ENCODE assay signal across 7 cellular contexts in the genomic region with DNA sequence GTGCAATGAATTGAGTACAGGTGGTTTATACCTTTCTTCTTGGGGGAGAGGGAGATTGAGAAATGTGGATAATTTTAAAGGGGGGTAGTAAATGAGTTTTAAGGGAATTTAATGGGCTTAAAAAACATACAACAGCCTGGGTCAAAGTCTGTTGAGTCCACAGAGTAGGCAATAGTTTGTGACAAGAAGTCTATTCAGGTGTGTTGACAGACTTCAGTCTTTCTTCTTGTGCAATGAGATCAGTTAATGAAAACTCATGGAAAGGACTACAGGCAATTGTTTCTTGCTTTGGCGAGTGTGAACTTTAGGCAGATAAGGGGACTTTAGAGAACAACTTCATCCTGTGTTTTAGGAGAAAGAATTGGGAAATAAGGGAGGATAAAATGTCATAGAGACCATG.
"Had no signal": no experiment of that assay in that cellular context is flagged by ENCODE, and none has a peak within 500 bp of the region (broad histone marks: within the 10 kb centered on the region; RNA-seq: fewer than 3 reads in every experiment).

No MANE protein-coding gene starts in this region.

- H3K9ac ChIP-seq: KMS-11 had no signal

- H3K4me3 ChIP-seq: K562 had no signal

- ATAC-seq: K562 had no signal

- H3K4me2 ChIP-seq: KMS-11 had no signal

- DNase-seq: IMR-90, KBM-7, KG1 had no signal

- FAIRE-seq: HTR-8/SVneo, K562 had no signal

- H3K27ac ChIP-seq: HL-60, KMS-11 had no signal
